Comparison of ENCODE assay signal across 30 cellular contexts in the genomic region with DNA sequence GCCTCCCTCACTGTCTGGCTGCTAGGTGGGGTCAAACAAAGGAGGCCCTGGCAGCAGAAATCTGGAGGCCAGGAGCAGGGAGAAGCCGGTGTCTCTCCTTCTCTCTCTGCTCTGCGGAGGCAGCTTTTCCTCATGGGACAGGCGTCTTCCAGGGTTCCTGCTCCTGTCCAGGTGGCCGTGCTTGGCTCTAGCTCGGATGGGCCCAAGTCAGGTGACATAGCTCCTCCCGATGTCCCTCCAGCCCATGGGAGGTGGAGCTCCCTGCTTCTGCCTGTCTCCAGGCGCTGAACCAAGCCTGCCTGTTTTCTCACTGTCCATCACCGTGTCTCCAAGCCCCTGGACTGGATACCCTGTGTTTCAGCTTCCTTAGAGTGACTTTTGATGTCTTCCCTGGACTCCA. TPM values are rescaled to one million over a fixed set of nuclear protein-coding genes. Genes with fewer than 3 reads are reported as not detected.
"Had no signal": no experiment of that assay in that cellular context is flagged by ENCODE, and none has a peak within 500 bp of the region (broad histone marks: within the 10 kb centered on the region; RNA-seq: fewer than 3 reads in every experiment).

No MANE protein-coding gene starts in this region.

- H3K36me3 Mint-ChIP-seq: activated naive CD4-positive, alpha-beta T cell treated with anti-CD3 and anti-CD28 coated beads, Interleukin-2, amount 10 ng/mL, durations not matched to agents 7 days and 5 days; activated naive CD4-positive, alpha-beta T cell treated with anti-CD3 and anti-CD28 coated beads, Interleukin-2, amount 50 U/mL, for 72 hours; activated naive CD8-positive, alpha-beta T cell treated with anti-CD3 and anti-CD28 coated beads, Interleukin-2, amount 10 ng/mL, durations not matched to agents 7 days and 5 days; brain had no signal

- DNase-seq: activated CD4-positive, alpha-beta memory T cell treated with anti-CD3 and anti-CD28 coated beads, Interleukin-2, amount 10 ng/mL, durations not matched to agents 7 days and 5 days; activated CD4-positive, alpha-beta T cell treated with anti-CD3 and anti-CD28 coated beads for 36 hours; activated CD4-positive, alpha-beta T cell treated with anti-CD3 and anti-CD28 coated beads, Interleukin-2, amount 10 ng/mL, durations not matched to agents 7 days and 5 days; activated CD4-positive, alpha-beta T cell treated with anti-CD3 and anti-CD28 coated beads, Interleukin-2, amount 50 U/mL, for 4 hours; activated CD4-positive, CD25-positive, alpha-beta regulatory T cell; activated CD4-positive, CD25-positive, alpha-beta regulatory T cell treated with anti-CD3 and anti-CD28 coated beads, Interleukin-2, amount 50 U/mL, for 72 hours; activated CD8-positive, alpha-beta memory T cell treated with anti-CD3 and anti-CD28 coated beads, Interleukin-2, amount 50 U/mL, for 48 hours; activated gamma-delta T cell; activated naive CD4-positive, alpha-beta T cell; activated naive CD4-positive, alpha-beta T cell treated with anti-CD3 and anti-CD28 coated beads, Interleukin-2, amount 10 ng/mL, durations not matched to agents 7 days and 5 days; activated naive CD8-positive, alpha-beta T cell treated with anti-CD3 and anti-CD28 coated beads, Interleukin-2, amount 10 ng/mL, durations not matched to agents 7 days and 5 days; activated T-cell treated with anti-CD3 and anti-CD28 coated beads for 4 hours; activated T-cell treated with anti-CD3 and anti-CD28 coated beads, Interleukin-2, amount 50 U/mL, for 24 hours; activated T-cell treated with anti-CD3 and anti-CD28 coated beads, Interleukin-2, amount 50 U/mL, for 72 hours; central memory CD4-positive, alpha-beta T cell; cerebellar nuclear complex; colonic mucosa; effector CD8-positive, alpha-beta T cell; foreskin fibroblast; gastrocnemius medialis; glutamatergic neuron; T-helper 1 cell; T-helper 17 cell; T1000 had no signal

- H3K27ac Mint-ChIP-seq: activated CD4-positive, alpha-beta memory T cell treated with anti-CD3 and anti-CD28 coated beads, Interleukin-2, amount 10 ng/mL, durations not matched to agents 7 days and 5 days; activated CD4-positive, alpha-beta T cell treated with anti-CD3 and anti-CD28 coated beads for 36 hours; activated CD4-positive, alpha-beta T cell treated with anti-CD3 and anti-CD28 coated beads, Interleukin-2, amount 10 ng/mL, durations not matched to agents 7 days and 5 days; activated naive CD4-positive, alpha-beta T cell treated with anti-CD3 and anti-CD28 coated beads, Interleukin-2, amount 10 ng/mL, durations not matched to agents 7 days and 5 days; activated naive CD4-positive, alpha-beta T cell treated with anti-CD3 and anti-CD28 coated beads, Interleukin-2, amount 50 U/mL, for 72 hours; activated naive CD8-positive, alpha-beta T cell treated with anti-CD3 and anti-CD28 coated beads, Interleukin-2, amount 10 ng/mL, durations not matched to agents 7 days and 5 days; activated T-cell treated with anti-CD3 and anti-CD28 coated beads, Interleukin-2, amount 50 U/mL, for 24 hours; activated T-cell treated with anti-CD3 and anti-CD28 coated beads, Interleukin-2, amount 50 U/mL, for 72 hours; T-helper 17 cell; T-helper 2 cell treated with Interferon-gamma antibody and Interleukin-4, amounts not matched to agents 5 μg/mL and 100 μg/mL, for 36 hours had no signal

- H3K27ac ChIP-seq: ascending aorta, breast epithelium, cardiac muscle cell, colonic mucosa, gastrocnemius medialis had no signal

- H3K9me3 Mint-ChIP-seq: activated naive CD4-positive, alpha-beta T cell treated with anti-CD3 and anti-CD28 coated beads, Interleukin-2, amount 50 U/mL, for 72 hours had no signal

- H3K4me1 ChIP-seq: ascending aorta, colonic mucosa, gastrocnemius medialis had no signal

- H3K27me3 Mint-ChIP-seq: activated CD4-positive, alpha-beta memory T cell treated with anti-CD3 and anti-CD28 coated beads, Interleukin-2, amount 10 ng/mL, durations not matched to agents 7 days and 5 days; activated CD4-positive, alpha-beta T cell treated with anti-CD3 and anti-CD28 coated beads for 36 hours; activated CD4-positive, alpha-beta T cell treated with anti-CD3 and anti-CD28 coated beads, Interleukin-2, amount 10 ng/mL, durations not matched to agents 7 days and 5 days; T-helper 17 cell had no signal

- H3K4me1 Mint-ChIP-seq: activated CD4-positive, alpha-beta memory T cell treated with anti-CD3 and anti-CD28 coated beads, Interleukin-2, amount 10 ng/mL, durations not matched to agents 7 days and 5 days; activated CD4-positive, alpha-beta T cell treated with anti-CD3 and anti-CD28 coated beads, Interleukin-2, amount 10 ng/mL, durations not matched to agents 7 days and 5 days; activated naive CD4-positive, alpha-beta T cell treated with anti-CD3 and anti-CD28 coated beads, Interleukin-2, amount 10 ng/mL, durations not matched to agents 7 days and 5 days; activated naive CD8-positive, alpha-beta T cell treated with anti-CD3 and anti-CD28 coated beads, Interleukin-2, amount 10 ng/mL, durations not matched to agents 7 days and 5 days; T-helper 17 cell had no signal

- H3K4me3 ChIP-seq: ascending aorta, breast epithelium, cardiac muscle cell, colonic mucosa, gastrocnemius medialis had no signal

- H3K27me3 ChIP-seq: ascending aorta, breast epithelium, colonic mucosa had no signal

- H3K4me3 Mint-ChIP-seq: activated CD4-positive, alpha-beta memory T cell treated with anti-CD3 and anti-CD28 coated beads, Interleukin-2, amount 10 ng/mL, durations not matched to agents 7 days and 5 days; activated CD4-positive, alpha-beta T cell treated with anti-CD3 and anti-CD28 coated beads for 36 hours; activated CD4-positive, alpha-beta T cell treated with anti-CD3 and anti-CD28 coated beads, Interleukin-2, amount 10 ng/mL, durations not matched to agents 7 days and 5 days; activated naive CD4-positive, alpha-beta T cell treated with anti-CD3 and anti-CD28 coated beads, Interleukin-2, amount 10 ng/mL, durations not matched to agents 7 days and 5 days; activated naive CD8-positive, alpha-beta T cell treated with anti-CD3 and anti-CD28 coated beads, Interleukin-2, amount 10 ng/mL, durations not matched to agents 7 days and 5 days; activated T-cell treated with anti-CD3 and anti-CD28 coated beads, Interleukin-2, amount 50 U/mL, for 24 hours; activated T-cell treated with anti-CD3 and anti-CD28 coated beads, Interleukin-2, amount 50 U/mL, for 72 hours; T-helper 17 cell; T-helper 2 cell treated with Interferon-gamma antibody and Interleukin-4, amounts not matched to agents 5 μg/mL and 100 μg/mL, for 36 hours had no signal

- H3K36me3 ChIP-seq: ascending aorta, breast epithelium, cardiac muscle cell, colonic mucosa, gastrocnemius medialis had no signal

- H3K9me3 ChIP-seq: ascending aorta, breast epithelium, colonic mucosa, gastrocnemius medialis had no signal

RNA-seq across cellular contexts. Expression of gene FZD10, which starts 30.4 kb away (rescaled TPM):
- total RNA-seq: activated CD4-positive, alpha-beta memory T cell treated with anti-CD3 and anti-CD28 coated beads, Interleukin-2, amount 10 ng/mL, durations not matched to agents 7 days and 5 days; activated CD4-positive, alpha-beta T cell treated with anti-CD3 and anti-CD28 coated beads for 36 hours; activated CD4-positive, alpha-beta T cell treated with anti-CD3 and anti-CD28 coated beads, Interleukin-2, amount 10 ng/mL, durations not matched to agents 7 days and 5 days; activated naive CD4-positive, alpha-beta T cell treated with anti-CD3 and anti-CD28 coated beads, Interleukin-2, amount 50 U/mL, for 72 hours; activated naive CD8-positive, alpha-beta T cell treated with anti-CD3 and anti-CD28 coated beads, Interleukin-2, amount 10 ng/mL, durations not matched to agents 7 days and 5 days; activated T-cell treated with anti-CD3 and anti-CD28 coated beads, Interleukin-2, amount 50 U/mL, for 72 hours; T-helper 17 cell had no signal
- polyA plus RNA-seq: cardiac muscle cell had no signal
